Comparison of ENCODE assay signal across 8 cellular contexts in the genomic region with DNA sequence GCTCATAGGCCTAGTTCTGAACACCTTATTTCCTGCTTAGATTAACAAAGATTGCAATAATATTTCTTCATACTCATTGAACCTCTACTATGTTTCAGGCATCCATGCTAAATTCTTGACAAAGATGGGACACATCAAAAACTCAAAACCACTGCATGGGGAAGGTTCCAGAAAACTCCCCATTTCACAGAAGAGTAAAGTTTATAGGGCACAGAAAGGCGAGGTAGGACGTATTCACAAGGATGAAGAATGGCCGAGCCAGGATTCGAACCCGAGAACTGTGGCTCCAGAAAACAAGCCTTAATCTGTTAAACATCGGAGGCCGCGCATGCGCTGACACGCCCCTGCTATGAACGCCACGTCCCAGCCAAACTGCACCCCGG. TPM values are rescaled to one million over a fixed set of nuclear protein-coding genes. Genes with fewer than 3 reads are reported as not detected.
DNase-seq lines count a peak whose midpoint lies in the region; ATAC-seq and TF ChIP-seq lines count a peak whose summit lies in the region.

No MANE protein-coding gene starts in this region.

- H3K9me3 Mint-ChIP-seq in IgD-negative memory B cell (no peaks in the 10 kb centered on the region), chondrocyte (ENCODE audit: low read depth) (peaks cover 10% of the 10 kb centered on the region)

- H3K27me3 Mint-ChIP-seq in IgD-negative memory B cell (peaks cover 2% of the 10 kb centered on the region), chondrocyte (ENCODE audit: low read depth) (no peaks in the 10 kb centered on the region)

- no peak for ATAC-seq in HG02798 (IDR thresholded peaks at IDR 0.05; ENCODE audit: poor library complexity, unreplicated experiment)
- no peak for ATAC-seq in GM21515 (IDR thresholded peaks at IDR 0.05; ENCODE audit: unreplicated experiment)

- no peak for TF ChIP-seq CTCF in A673 (conservative IDR thresholded peaks at IDR 0.05; ENCODE audit: low read depth, low read length)
- no peak for TF ChIP-seq CTCF in chondrocyte (IDR thresholded peaks at IDR 0.05)

- H3K4me1 Mint-ChIP-seq in IgD-negative memory B cell (peaks cover 3 to 9% (median 5%) of the 10 kb centered on the region in 3 donors), chondrocyte (ENCODE audit: low read depth) (peaks cover 19% of the 10 kb centered on the region)

- H3K4me3 Mint-ChIP-seq in IgD-negative memory B cell (peak overlapping the region; percentile 92 to 97 (median 94)), chondrocyte (ENCODE audit: unreplicated experiment) (peak overlapping the region; percentile 85)

- H3K27me3 ChIP-seq in A673 (replicated peaks; ENCODE audit: insufficient read depth, low read depth, low read length, poor library complexity) (no peaks in the 10 kb centered on the region), muscle layer of duodenum (ENCODE audit: low read depth, low read length) (no peaks in the 10 kb centered on the region)

- H3K4me3 ChIP-seq in A673 (ENCODE audit: low read depth, low read length, poor library complexity, severe bottlenecking) (peak overlapping the region; percentile 62), muscle layer of duodenum (ENCODE audit: low read depth in 1 of 2, low read length in 2 of 2) (peak overlapping the region; percentile 63 to 76)

- BruUV-seq in A673 (replicated peaks; lab: Mats Ljungman, UMichigan): TSS peak; percentile 57

- H3K27ac ChIP-seq in A673 (ENCODE audit: low read depth, low read length, poor library complexity, severe bottlenecking): peak overlapping the region; percentile 97
- peak overlapping the region; percentile 92 for H3K27ac ChIP-seq in muscle layer of duodenum (ENCODE audit: low read length)

- POLR2A ChIA-PET in A673 (lab: Charles Lee; ENCODE audit: low non-redundant PET): no interaction called here

- peak overlapping the region; percentile 97 to 98 (median 98) for H3K27ac Mint-ChIP-seq in IgD-negative memory B cell
- H3K27ac Mint-ChIP-seq in chondrocyte (ENCODE audit: unreplicated experiment): peak overlapping the region; percentile 99

- peaks cover 21% of the 10 kb centered on the region for H3K36me3 ChIP-seq in A673 (ENCODE audit: insufficient read depth, low read length, poor library complexity, severe bottlenecking)
- peaks cover 11 to 31% of the 10 kb centered on the region in 2 donors for H3K36me3 ChIP-seq in muscle layer of duodenum (ENCODE audit: control insufficient read depth in 1 of 2, insufficient read depth in 2 of 2, low read length in 2 of 2)

- intact Hi-C loops in A673 (cut with micrococcal nuclease; ENCODE audit: unreplicated experiment): loop anchor here (10.0 kb wide), 1 partner anchor 177 kb away; a partner anchor contains a TSS

- DNase-seq in A673 (ENCODE audit: low spot score) (no peak), chondrocyte (ENCODE audit: low spot score) (no peak), SHP77 (lab: John Stamatoyannopoulos, UW) (no peak)
- no peak for DNase-seq in stimulated activated CD4-positive, alpha-beta T cell treated with anti-CD3 and anti-CD28 coated beads, Interleukin-12 subunit alpha, Interleukin-12 subunit beta, amount 100 ng/mL, for 4 hours

- no peaks in the 10 kb centered on the region for H3K9me3 ChIP-seq in A673 (ENCODE audit: low read depth, low read length, poor library complexity, severe bottlenecking)
- H3K9me3 ChIP-seq in muscle layer of duodenum (ENCODE audit: control insufficient read depth in 1 of 2, low read length in 2 of 2): no peaks in the 10 kb centered on the region

- H3K4me1 ChIP-seq in A673 (ENCODE audit: insufficient read depth, low read length, poor library complexity, severe bottlenecking): peaks cover 4% of the 10 kb centered on the region
- H3K4me1 ChIP-seq in muscle layer of duodenum (ENCODE audit: control insufficient read depth in 1 of 2, insufficient read depth in 2 of 2, low read length in 2 of 2): no peaks in the 10 kb centered on the region

- CTCF ChIA-PET in A673 (lab: Charles Lee): no interaction called here

- H3K36me3 Mint-ChIP-seq in IgD-negative memory B cell (no peaks in the 10 kb centered on the region), chondrocyte (ENCODE audit: low read depth) (peaks cover 6% of the 10 kb centered on the region)

RNA-seq across cellular contexts. Expression of a gene that starts 0.7 kb away (rescaled TPM):
- total RNA-seq in A673 (2021) (88.1 and 110 TPM in 2 replicates), chondrocyte (72.7 to 79.4 TPM (median 75.6 TPM) in 3 replicates)
- 302 TPM for polyA plus RNA-seq in IgD-negative memory B cell

RNA-seq across cellular contexts. Expression of a gene that starts 7.9 kb away (rescaled TPM):
- total RNA-seq in A673 (2021): 47.6 and 49.7 TPM in 2 replicates
- polyA plus RNA-seq in IgD-negative memory B cell: 16.0 TPM
- total RNA-seq in chondrocyte: 32.6 to 37.9 TPM (median 34.7 TPM) in 3 replicates

RNA-seq across cellular contexts. Expression of a gene that starts 28.6 kb away (rescaled TPM):
- total RNA-seq in A673 (2021) (1.9 and 2.3 TPM in 2 replicates), chondrocyte (0.60 to 0.87 TPM (median 0.77 TPM) in 3 replicates)
- 0.95 TPM for polyA plus RNA-seq in IgD-negative memory B cell

RNA-seq across cellular contexts. Expression of a gene that starts 38.6 kb away (rescaled TPM):
- total RNA-seq in A673 (2021): 8.1 and 9.2 TPM in 2 replicates
- polyA plus RNA-seq in IgD-negative memory B cell: not detected
- total RNA-seq in chondrocyte: 2.6 to 5.9 TPM (median 3.7 TPM) in 3 replicates
